In the genomic region with DNA sequence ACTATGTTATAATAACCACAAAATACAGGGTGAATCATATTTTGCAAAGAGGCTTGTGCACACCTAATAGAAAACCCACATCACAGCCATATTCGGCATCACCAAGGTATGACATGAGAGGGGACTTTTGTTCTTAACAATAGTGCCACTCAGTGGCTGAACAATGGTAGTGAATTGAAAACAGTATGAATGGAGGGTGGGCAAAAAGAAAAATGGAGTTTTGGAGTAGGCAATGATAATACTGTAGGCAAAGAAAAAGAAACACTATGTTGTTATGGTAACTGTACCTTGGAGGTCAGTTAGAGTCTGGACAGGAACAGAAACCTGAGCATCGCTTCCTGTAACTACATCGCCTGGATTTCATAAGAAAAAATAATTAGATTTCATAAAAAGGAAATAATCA, we compare ENCODE assay signal across 8 cellular contexts.
DNase-seq lines count a peak whose midpoint lies in the region; ATAC-seq, FAIRE-seq and TF ChIP-seq lines count a peak whose summit lies in the region.

No MANE protein-coding gene starts in this region.

- no TSS peak for BruUV-seq in HepG2 (replicated peaks; lab: Mats Ljungman, UMichigan)

- CTCF ChIA-PET in HepG2 (lab: Yijun Ruan, JAX; ENCODE audit: low intra/inter-chr PET ratio, low total read pairs), result interaction anchor here (1.1 to 3.1 kb wide), 2 partner anchors 630 to 632 kb away, joined by 3 to 24 read pairs; no protein-coding TSS in a partner anchor

- in situ Hi-C loops in HepG2 (cut with HindIII; ENCODE audit: extremely low pct_ligation_motif_present, low pct_unique_long_range_greater_than_20kb), result no loop called here

- no peaks in the 10 kb centered on the region for H4K20me1 ChIP-seq in HepG2 (ENCODE audit: insufficient read depth, low read length)

- TF ChIP-seq EP300 in HepG2 (IDR thresholded peaks at IDR 0.05; ENCODE audit: low read depth in 2 of 2, low read length in 2 of 2) (no peak), HepG2 (CRISPR knock-in tag; IDR thresholded peaks at IDR 0.05; ENCODE audit: borderline replicate concordance) (no peak)

- TF ChIP-seq CTCF in GM12874 (IDR thresholded peaks at IDR 0.05; ENCODE audit: insufficient read depth, low read depth, low read length) (peak; percentile 47; the same call in 1 of the 2 replicates), HepG2 (CRISPR knock-in tag; IDR thresholded peaks at IDR 0.05) (peak; percentile 80)

- TF ChIP-seq RAD21 in HepG2 (CRISPR knock-in tag; IDR thresholded peaks at IDR 0.05), result peak; percentile 62

- no peaks in the 10 kb centered on the region for H3K27me3 ChIP-seq in HepG2 (ENCODE audit: control insufficient read depth in 1 of 2, insufficient read depth in 2 of 2, low read length in 2 of 2)

- DNase-seq in AG08396 (ENCODE audit: low spot score) (peak; percentile 50), MV-4-11 (lab: John Stamatoyannopoulos, UW) (peak; percentile 39), T follicular helper cell (ENCODE audit: low read depth) (peak; percentile 6), cerebellum (ENCODE audit: low spot score) (peak; percentile 63), HepG2 (ENCODE audit: low spot score) (peak; percentile 66)
- DNase-seq in stimulated activated naive CD4-positive, alpha-beta T cell treated with Interleukin-2 at 50 U/mL for 16 hours (lab: John Stamatoyannopoulos, UW), result peak; percentile 3

- intact Hi-C loops in HepG2 (cut with micrococcal nuclease; ENCODE audit: unreplicated experiment), result loop anchor here (1.0 to 5.0 kb wide), 4 partner anchors 201 to 632 kb away; no protein-coding TSS in a partner anchor

- H3K4me2 ChIP-seq in HepG2 (ENCODE audit: low read depth, low read length), result no peak overlapping the region

- H3K27ac ChIP-seq in HepG2 (ENCODE audit: extremely low read length, insufficient read depth, low read length), result no peak overlapping the region

- no peak for TF ChIP-seq POLR2A in HepG2 (IDR thresholded peaks at IDR 0.05; ENCODE audit: insufficient read depth in 1 of 2, low read depth in 2 of 2, low read length in 2 of 2)

- peak; percentile 83 for FAIRE-seq in HepG2 (lab: Jason Lieb, UNC)

- POLR2A ChIA-PET in HepG2 (lab: Yijun Ruan, JAX), result no interaction called here

- H3K9me3 ChIP-seq in HepG2 (ENCODE audit: low read length), result no peaks in the 10 kb centered on the region

- H2AFZ ChIP-seq in HepG2 (ENCODE audit: low read length), result no peak overlapping the region

- ATAC-seq in HG02588 (IDR thresholded peaks at IDR 0.05; ENCODE audit: unreplicated experiment) (peak; percentile 87), HepG2 (peak; percentile 93)

- no peaks in the 10 kb centered on the region for H3K79me2 ChIP-seq in HepG2 (ENCODE audit: insufficient read depth, low read length)

- no peak overlapping the region for H3K4me3 ChIP-seq in HepG2 (replicated peaks in 1 of 3; ENCODE audit: insufficient read depth in 1 of 3, low read depth in 2 of 3, low read length in 3 of 3)

- H3K9ac ChIP-seq in HepG2 (ENCODE audit: insufficient read depth, low read depth, low read length), result no peak overlapping the region

- 0 out of 5 replicates have a peak, but pooled peaks cover 0 to 9% of the 10 kb centered on the region in 2 experiments for H3K36me3 ChIP-seq in HepG2 (replicated peaks in 1 of 2; ENCODE audit: control insufficient read depth in 1 of 2, insufficient read depth in 2 of 2, low read length in 2 of 2)

- H3K4me1 ChIP-seq in HepG2 (ENCODE audit: insufficient read depth, low read length), result peaks cover 26% of the 10 kb centered on the region

- WGBS in HepG2 (ENCODE audit: low lambda C conversion rate), result 64% methylated on average over 3 of the region's 3 CpGs

TF ChIP-seq in HepG2, 621 proteins besides CTCF, POLR2A, EP300 and RAD21 (continues in another document):
- TF ChIP-seq ZNF772 (CRISPR knock-in tag; IDR thresholded peaks at IDR 0.05) (no peak), FLYWCH1 (CRISPR knock-in tag; IDR thresholded peaks at IDR 0.05) (no peak), ZNF333 (CRISPR knock-in tag; IDR thresholded peaks at IDR 0.05; ENCODE audit: borderline replicate concordance) (no peak), ARNT (IDR thresholded peaks at IDR 0.05) (no peak), ZNF879 (CRISPR knock-in tag; IDR thresholded peaks at IDR 0.05) (no peak), ZNF883 (CRISPR knock-in tag; IDR thresholded peaks at IDR 0.05; ENCODE audit: not compliant biosample characterization) (no peak), ATF7 (IDR thresholded peaks at IDR 0.05) (no peak), ATF7 (CRISPR knock-in tag; IDR thresholded peaks at IDR 0.05) (no peak), KLF12 (CRISPR knock-in tag; IDR thresholded peaks at IDR 0.05; ENCODE audit: borderline replicate concordance) (no peak), ZNF7 (CRISPR knock-in tag; IDR thresholded peaks at IDR 0.05) (no peak), GATAD1 (CRISPR knock-in tag; IDR thresholded peaks at IDR 0.05) (0 out of 2 replicates have a peak, but pooled peaks have one; percentile 16), SKI (IDR thresholded peaks at IDR 0.05; ENCODE audit: partially characterized antibody) (no peak), MYNN (CRISPR knock-in tag; IDR thresholded peaks at IDR 0.05; ENCODE audit: low read depth) (no peak), MEIS2 (CRISPR knock-in tag; IDR thresholded peaks at IDR 0.05) (no peak), TBL1XR1 (IDR thresholded peaks at IDR 0.05; ENCODE audit: borderline replicate concordance, low read length, partially characterized antibody) (no peak), KMT2B (CRISPR knock-in tag; IDR thresholded peaks at IDR 0.05) (no peak), MTF1 (CRISPR knock-in tag; IDR thresholded peaks at IDR 0.05) (no peak), RAD51 (IDR thresholded peaks at IDR 0.05; ENCODE audit: borderline replicate concordance) (no peak), ZNF562 (CRISPR knock-in tag; IDR thresholded peaks at IDR 0.05; ENCODE audit: borderline replicate concordance) (no peak), SALL2 (CRISPR knock-in tag; IDR thresholded peaks at IDR 0.05) (no peak), ZNF547 (CRISPR knock-in tag; IDR thresholded peaks at IDR 0.05) (no peak), SSRP1 (CRISPR knock-in tag; IDR thresholded peaks at IDR 0.05) (no peak), ZNF557 (CRISPR knock-in tag; IDR thresholded peaks at IDR 0.05) (no peak)
- TF ChIP-seq, protein P1, sequence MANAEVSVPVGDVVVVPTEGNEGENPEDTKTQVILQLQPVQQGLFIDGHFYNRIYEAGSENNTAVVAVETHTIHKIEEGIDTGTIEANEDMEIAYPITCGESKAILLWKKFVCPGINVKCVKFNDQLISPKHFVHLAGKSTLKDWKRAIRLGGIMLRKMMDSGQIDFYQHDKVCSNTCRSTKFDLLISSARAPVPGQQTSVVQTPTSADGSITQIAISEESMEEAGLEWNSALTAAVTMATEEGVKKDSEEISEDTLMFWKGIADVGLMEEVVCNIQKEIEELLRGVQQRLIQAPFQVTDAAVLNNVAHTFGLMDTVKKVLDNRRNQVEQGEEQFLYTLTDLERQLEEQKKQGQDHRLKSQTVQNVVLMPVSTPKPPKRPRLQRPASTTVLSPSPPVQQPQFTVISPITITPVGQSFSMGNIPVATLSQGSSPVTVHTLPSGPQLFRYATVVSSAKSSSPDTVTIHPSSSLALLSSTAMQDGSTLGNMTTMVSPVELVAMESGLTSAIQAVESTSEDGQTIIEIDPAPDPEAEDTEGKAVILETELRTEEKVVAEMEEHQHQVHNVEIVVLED (CRISPR knock-in tag; IDR thresholded peaks at IDR 0.05; ENCODE audit: borderline replicate concordance), result no peak
- TF ChIP-seq, protein P2, sequence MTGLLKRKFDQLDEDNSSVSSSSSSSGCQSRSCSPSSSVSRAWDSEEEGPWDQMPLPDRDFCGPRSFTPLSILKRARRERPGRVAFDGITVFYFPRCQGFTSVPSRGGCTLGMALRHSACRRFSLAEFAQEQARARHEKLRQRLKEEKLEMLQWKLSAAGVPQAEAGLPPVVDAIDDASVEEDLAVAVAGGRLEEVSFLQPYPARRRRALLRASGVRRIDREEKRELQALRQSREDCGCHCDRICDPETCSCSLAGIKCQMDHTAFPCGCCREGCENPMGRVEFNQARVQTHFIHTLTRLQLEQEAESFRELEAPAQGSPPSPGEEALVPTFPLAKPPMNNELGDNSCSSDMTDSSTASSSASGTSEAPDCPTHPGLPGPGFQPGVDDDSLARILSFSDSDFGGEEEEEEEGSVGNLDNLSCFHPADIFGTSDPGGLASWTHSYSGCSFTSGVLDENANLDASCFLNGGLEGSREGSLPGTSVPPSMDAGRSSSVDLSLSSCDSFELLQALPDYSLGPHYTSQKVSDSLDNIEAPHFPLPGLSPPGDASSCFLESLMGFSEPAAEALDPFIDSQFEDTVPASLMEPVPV (CRISPR knock-in tag; IDR thresholded peaks at IDR 0.05), result no peak
- TF ChIP-seq, protein P3, sequence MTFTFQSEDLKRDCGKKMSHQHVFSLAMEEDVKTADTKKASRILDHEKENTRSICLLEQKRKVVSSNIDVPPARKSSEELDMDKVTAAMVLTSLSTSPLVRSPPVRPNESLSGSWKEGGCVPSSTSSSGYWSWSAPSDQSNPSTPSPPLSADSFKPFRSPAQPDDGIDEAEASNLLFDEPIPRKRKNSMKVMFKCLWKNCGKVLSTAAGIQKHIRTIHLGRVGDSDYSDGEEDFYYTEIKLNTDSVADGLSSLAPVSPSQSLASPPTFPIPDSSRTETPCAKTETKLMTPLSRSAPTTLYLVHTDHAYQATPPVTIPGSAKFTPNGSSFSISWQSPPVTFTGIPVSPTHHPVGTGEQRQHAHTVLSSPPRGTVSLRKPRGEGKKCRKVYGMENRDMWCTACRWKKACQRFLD (CRISPR knock-in tag; IDR thresholded peaks at IDR 0.05; ENCODE audit: borderline replicate concordance), result no peak

Comparison
In these comparisons a context has a peak if more than half of its experiments do, and no peak if none do; other contexts are left out.
1. DNase-seq: peak in every context shown above with its lines; median percentile 66 in HepG2; 63 in cerebellum; 50 in AG08396; 39 in MV-4-11; 6 in T follicular helper cell; 3 in stimulated activated naive CD4-positive, alpha-beta T cell treated with Interleukin-2 at 50 U/mL for 16 hours.